ENCODE assay signal across 8 cellular contexts in genomic region chr17:77460514-77461046, GRCh38.
DNase-seq lines count a peak whose midpoint lies in the region; ATAC-seq, FAIRE-seq and TF ChIP-seq lines count a peak whose summit lies in the region.

No MANE protein-coding gene starts in this region.

- peaks cover 54% of the 10 kb centered on the region for H3K4me1 ChIP-seq in OCI-LY3 (ENCODE audit: low read length)
- peaks cover 4% of the 10 kb centered on the region for H3K4me1 ChIP-seq in endodermal cell (ENCODE audit: control insufficient read depth, insufficient read depth, low read length)
- peaks cover 31 to 45% of the 10 kb centered on the region in 2 experiments for H3K4me1 ChIP-seq in trophoblast cell (ENCODE audit: control insufficient read depth in 1 of 2, insufficient read depth in 2 of 2, low read length in 2 of 2)

- TF ChIP-seq CTCF in OCI-LY3 (IDR thresholded peaks at IDR 0.05; ENCODE audit: low read depth, low read length) (no peak), endodermal cell (conservative IDR thresholded peaks at IDR 0.05) (no peak)

- H3K9ac ChIP-seq in OCI-LY3 (ENCODE audit: low read length), result peak overlapping the region; percentile 92
- H3K9ac ChIP-seq in endodermal cell (ENCODE audit: extremely low read depth, low read length, poor library complexity, severe bottlenecking), result no peak overlapping the region
- no peak overlapping the region for H3K9ac ChIP-seq in trophoblast cell (ENCODE audit: low read length)

- H4K91ac ChIP-seq in trophoblast cell (ENCODE audit: low read depth, low read length), result peak overlapping the region; percentile 69

- no peak overlapping the region for H2AK5ac ChIP-seq in trophoblast cell (ENCODE audit: low read length)

- no peak for DNase-seq in GM12891 (ENCODE audit: insufficient read length, low spot score)
- DNase-seq in endodermal cell, result no peak
- DNase-seq in trophoblast cell, result no peak
- DNase-seq in D341Med (ENCODE audit: low spot score), result no peak
- no peak for DNase-seq in NCI-H2227 (lab: John Stamatoyannopoulos, UW; ENCODE audit: unreplicated experiment)
- no peak for DNase-seq in NCI-H1048 (lab: John Stamatoyannopoulos, UW)

- no peaks in the 10 kb centered on the region for H4K20me1 ChIP-seq in OCI-LY3 (ENCODE audit: insufficient read depth, low read length)

- H2BK120ac ChIP-seq in trophoblast cell (ENCODE audit: insufficient read depth, low read length, poor library complexity), result peak overlapping the region; percentile 14

- H4K8ac ChIP-seq in trophoblast cell (ENCODE audit: low read depth, low read length), result peak overlapping the region; percentile 8

- H2BK12ac ChIP-seq in trophoblast cell (ENCODE audit: low read length), result peak overlapping the region; percentile 37

- peaks cover 22% of the 10 kb centered on the region for H3K4me1 Mint-ChIP-seq in endodermal cell

- H4K12ac ChIP-seq in trophoblast cell (ENCODE audit: low read depth, low read length), result no peak overlapping the region

- peak overlapping the region; percentile 79 for H3K18ac ChIP-seq in trophoblast cell (ENCODE audit: low read length)

- H3K4me3 ChIP-seq in OCI-LY3 (ENCODE audit: low read length), result peak overlapping the region; percentile 89
- H3K4me3 ChIP-seq in endodermal cell (ENCODE audit: low read length), result no peak overlapping the region
- no peak overlapping the region for H3K4me3 ChIP-seq in trophoblast cell (ENCODE audit: low read depth, low read length)

- H3K36me3 ChIP-seq in OCI-LY3 (replicated peaks; ENCODE audit: low read depth, low read length), result peaks cover 5% of the 10 kb centered on the region
- H3K36me3 ChIP-seq in endodermal cell (ENCODE audit: control insufficient read depth, insufficient read depth, low read length), result peaks cover 8% of the 10 kb centered on the region
- H3K36me3 ChIP-seq in trophoblast cell (ENCODE audit: control insufficient read depth in 1 of 2, insufficient read depth in 2 of 2, low read length in 2 of 2), result peaks cover 0 to 7% of the 10 kb centered on the region in 2 experiments

- H3K27me3 Mint-ChIP-seq in endodermal cell (ENCODE audit: insufficient read depth), result no peaks in the 10 kb centered on the region

- peak; percentile 76 for FAIRE-seq in GM12891 (lab: Jason Lieb, UNC)

- H3K9me3 ChIP-seq in OCI-LY3 (ENCODE audit: insufficient read depth, low read length) (no peaks in the 10 kb centered on the region; the same call in 1 of the 2 replicates), endodermal cell (ENCODE audit: control insufficient read depth, low read length) (no peaks in the 10 kb centered on the region), trophoblast cell (ENCODE audit: insufficient read depth, low read depth, low read length) (no peaks in the 10 kb centered on the region)

- peak overlapping the region; percentile 80 for H3K4ac ChIP-seq in trophoblast cell (ENCODE audit: low read depth, low read length)

- H3K79me1 ChIP-seq in trophoblast cell (ENCODE audit: low read length), result peaks cover 14% of the 10 kb centered on the region

- 88 to 95% methylated on average over 5 to 9 of the region's 9 CpGs for WGBS in endodermal cell (ENCODE audit: insufficient coverage in 1 of 2, insufficient read length in 1 of 2), 2 experiments
- no CpG with 5 or more reads among the region's 9 CpGs for whole genome bisulfite sequencing in trophoblast cell (ENCODE audit: extremely low coverage, insufficient coverage, insufficient read length)

- H3K36me3 Mint-ChIP-seq in endodermal cell (ENCODE audit: low read depth), result peaks cover 22% of the 10 kb centered on the region

- H3K27me3 ChIP-seq in OCI-LY3 (ENCODE audit: low read depth, low read length) (no peaks in the 10 kb centered on the region), endodermal cell (ENCODE audit: control insufficient read depth, insufficient read depth, low read length, poor library complexity, severe bottlenecking) (no peaks in the 10 kb centered on the region), trophoblast cell (ENCODE audit: insufficient read depth, low read length) (no peaks in the 10 kb centered on the region)

- H3K27ac Mint-ChIP-seq in endodermal cell, result peak overlapping the region; percentile 17

- TF ChIP-seq POLR2A in GM12891 (IDR thresholded peaks at IDR 0.05; ENCODE audit: low read depth, low read length), result no peak

- H2BK5ac ChIP-seq in trophoblast cell (ENCODE audit: low read depth, low read length, poor library complexity), result peak overlapping the region; percentile 26

- H3K27ac ChIP-seq in OCI-LY3 (ENCODE audit: low read length), result peak overlapping the region; percentile 86
- no peak overlapping the region for H3K27ac ChIP-seq in endodermal cell (ENCODE audit: low read depth, low read length)
- peak overlapping the region; percentile 0 for H3K27ac ChIP-seq in trophoblast cell (ENCODE audit: low read depth, low read length)

- no peak for ATAC-seq in GM21423 (IDR thresholded peaks at IDR 0.05; ENCODE audit: unreplicated experiment)

- H3K9me3 Mint-ChIP-seq in endodermal cell, result no peaks in the 10 kb centered on the region

- H3K4me3 Mint-ChIP-seq in endodermal cell, result no peak overlapping the region

- no peak overlapping the region for H3K23ac ChIP-seq in trophoblast cell (ENCODE audit: low read length)

- H3K14ac ChIP-seq in trophoblast cell (ENCODE audit: low read length), result peak overlapping the region; percentile 38

- H2AFZ ChIP-seq in OCI-LY3 (ENCODE audit: low read depth, low read length), result no peak overlapping the region
- no peak overlapping the region for H2AFZ ChIP-seq in trophoblast cell (ENCODE audit: insufficient read depth, low read length, poor library complexity)

- H3K4me2 ChIP-seq in OCI-LY3 (ENCODE audit: low read length), result peak overlapping the region; percentile 99
- H3K4me2 ChIP-seq in trophoblast cell (ENCODE audit: low read length), result no peak overlapping the region

- H3K79me2 ChIP-seq in OCI-LY3 (ENCODE audit: low read length) (peaks cover 16% of the 10 kb centered on the region), trophoblast cell (ENCODE audit: control insufficient read depth, insufficient read depth, low read length, poor library complexity) (peaks cover 35% of the 10 kb centered on the region)

TF ChIP-seq in GM12891, 5 proteins besides CTCF, POLR2A, EP300 and RAD21:
- TF ChIP-seq POU2F2 (IDR thresholded peaks at IDR 0.05; ENCODE audit: low read depth, low read length), result no peak
- peak; percentile 42; the same call in 1 of the 2 replicates for TF ChIP-seq SPI1 (IDR thresholded peaks at IDR 0.05; ENCODE audit: low read depth, low read length)
- peak; percentile 50; the same call in 1 of the 2 replicates for TF ChIP-seq POLR2AphosphoS5 (IDR thresholded peaks at IDR 0.05; ENCODE audit: low read depth, low read length)
- no peak for TF ChIP-seq PAX5 (IDR thresholded peaks at IDR 0.05; ENCODE audit: insufficient read depth, low read length, severe bottlenecking)
- no peak for TF ChIP-seq TAF1 (IDR thresholded peaks at IDR 0.05; ENCODE audit: low read depth, low read length)
